Comparison of ENCODE assay signal across 16 cellular contexts in genomic region chr6:121413831-121414368, GRCh38. TPM values are rescaled to one million over a fixed set of nuclear protein-coding genes. Genes with fewer than 3 reads are reported as not detected.
"Had no signal": no experiment of that assay in that cellular context is flagged by ENCODE, and none has a peak within 500 bp of the region (broad histone marks: within the 10 kb centered on the region; RNA-seq: fewer than 3 reads in every experiment).

No MANE protein-coding gene starts in this region.

- H3K27me3 ChIP-seq: esophagus squamous epithelium, suprapubic skin had no signal

- ATAC-seq: left colon, sciatic nerve had no signal

- H3K9me3 ChIP-seq: esophagus squamous epithelium, suprapubic skin had no signal

- H3K4me1 ChIP-seq: esophagus squamous epithelium, suprapubic skin had no signal

- DNase-seq: activated CD4-positive, alpha-beta memory T cell treated with anti-CD3 and anti-CD28 coated beads, Interleukin-2, amount 10 ng/mL, durations not matched to agents 7 days and 5 days; activated CD4-positive, alpha-beta T cell treated with anti-CD3 and anti-CD28 coated beads for 1 hour; activated CD8-positive, alpha-beta memory T cell treated with anti-CD3 and anti-CD28 coated beads, Interleukin-2, amount 50 U/mL, for 4 hours; activated naive CD4-positive, alpha-beta T cell treated with anti-CD3 and anti-CD28 coated beads for 36 hours; amniotic stem cell; esophagus squamous epithelium; immature natural killer cell; left colon; mammary epithelial cell; occipital lobe; SIG-M5; stimulated activated CD4-positive, alpha-beta T cell treated with anti-CD3 and anti-CD28 coated beads, Interleukin-12 subunit alpha, Interleukin-12 subunit beta, amount 100 ng/mL, for 4 hours; stimulated activated naive CD4-positive, alpha-beta T cell; T-helper 9 cell had no signal

- H3K36me3 ChIP-seq: esophagus squamous epithelium, suprapubic skin had no signal

- H3K4me3 ChIP-seq: esophagus squamous epithelium, suprapubic skin had no signal

- H3K27ac ChIP-seq: esophagus squamous epithelium, suprapubic skin had no signal

RNA-seq across cellular contexts. Expression of gene GJA1, which starts 21.5 kb away (rescaled TPM):
- total RNA-seq: activated CD4-positive, alpha-beta memory T cell treated with anti-CD3 and anti-CD28 coated beads, Interleukin-2, amount 10 ng/mL, durations not matched to agents 7 days and 5 days had no signal
- polyA plus RNA-seq: immature natural killer cell had no signal
